In the genomic region with DNA sequence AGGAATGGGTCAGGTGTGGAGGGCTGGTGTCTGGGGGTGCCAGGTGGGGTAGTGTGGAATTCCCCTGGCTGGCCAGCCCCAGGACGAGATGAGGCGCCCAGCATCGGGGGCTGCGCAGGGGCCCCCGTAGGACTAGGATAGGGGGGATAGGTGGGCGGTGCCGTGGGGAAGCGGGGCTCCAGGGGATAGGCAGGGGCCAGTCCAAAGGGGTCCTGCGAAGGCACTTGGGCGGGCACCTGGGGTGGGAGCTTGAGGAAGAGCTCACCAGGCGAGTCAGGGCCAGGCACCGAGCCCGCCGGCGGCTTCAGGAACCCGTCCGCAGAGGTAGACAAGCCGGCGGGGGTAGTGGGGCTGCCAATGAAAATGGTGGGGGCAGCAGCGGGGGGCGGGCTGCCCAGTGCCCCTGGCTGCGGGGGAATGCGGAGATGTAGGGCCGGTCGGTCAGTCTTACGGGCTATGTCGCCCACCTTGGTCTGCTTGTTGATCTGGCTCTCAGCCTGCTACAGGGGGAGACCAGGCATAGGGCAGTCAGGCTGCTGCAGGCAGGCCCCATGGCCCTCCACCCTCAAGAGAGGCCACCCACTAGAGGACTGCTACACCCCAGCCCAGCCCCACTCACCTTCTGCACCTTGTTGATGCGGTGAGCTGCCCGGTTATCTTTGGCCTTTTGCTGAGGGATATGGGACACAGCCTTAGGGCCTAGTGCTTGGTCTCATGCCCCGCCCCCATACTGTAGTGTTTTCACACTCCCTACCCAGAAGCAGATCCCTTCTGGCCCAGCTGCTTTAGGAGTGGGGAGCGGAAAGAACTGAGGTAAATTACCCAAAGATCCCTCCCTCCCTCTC, we compare ENCODE assay signal across 16 cellular contexts. TPM values are rescaled to one million over a fixed set of nuclear protein-coding genes. Genes with fewer than 3 reads are reported as not detected.
DNase-seq lines count a peak whose midpoint lies in the region; ATAC-seq and TF ChIP-seq lines count a peak whose summit lies in the region.
"Had no signal": no experiment of that assay in that cellular context is flagged by ENCODE, and none has a peak within 500 bp of the region (broad histone marks: within the 10 kb centered on the region; RNA-seq: fewer than 3 reads in every experiment).

No MANE protein-coding gene starts in this region.

- H3K4me1 ChIP-seq in GM23338 (ENCODE audit: insufficient read depth) = no peaks in the 10 kb centered on the region
- H3K4me1 ChIP-seq: BLaER1 treated with 17β-estradiol and CSF1 and Interleukin-3, amounts not matched to agents 10 nM and 100 nM had no signal

- H4K20me1 ChIP-seq in GM23338 (replicated peaks; ENCODE audit: insufficient read depth) = peaks cover 20% of the 10 kb centered on the region

- TF ChIP-seq CTCF in neural crest cell (conservative IDR thresholded peaks at IDR 0.05) (no peak), GM23338 (conservative IDR thresholded peaks at IDR 0.05; ENCODE audit: low read depth in 2 of 2) (no peak)

- H3K27ac ChIP-seq in GM23338 (ENCODE audit: low read depth) = no peak overlapping the region
- H3K27ac ChIP-seq: BLaER1 treated with 17β-estradiol and CSF1 and Interleukin-3, amounts not matched to agents 10 nM and 100 nM had no signal

- H3K4me1 Mint-ChIP-seq in stimulated activated naive CD8-positive, alpha-beta T cell treated with anti-CD3 and anti-CD28 coated beads, Interleukin-15, amount 100 ng/mL, for 72 hours = peaks cover 10% of the 10 kb centered on the region
- H3K4me1 Mint-ChIP-seq in T-helper 17 cell = peaks cover 8% of the 10 kb centered on the region
- H3K4me1 Mint-ChIP-seq in neural crest cell = no peaks in the 10 kb centered on the region
- H3K4me1 Mint-ChIP-seq in GM23338 = no peaks in the 10 kb centered on the region; the same call in 2 of the 3 replicates

- no peak for DNase-seq in stimulated activated naive CD8-positive, alpha-beta T cell treated with anti-CD3 and anti-CD28 coated beads, Interleukin-15, amount 100 ng/mL, for 72 hours
- no peak for DNase-seq in stimulated activated naive CD8-positive, alpha-beta T cell treated with anti-CD3 and anti-CD28 coated beads, Interleukin-15, Interleukin-2, amounts not matched to agents 100 U/mL and 50 U/mL, for 24 hours
- DNase-seq in T-helper 17 cell (no peak), neural crest cell (ENCODE audit: low read depth, low spot score) (no peak), 8988T (no peak), GM23338 (ENCODE audit: low spot score) (no peak), epidermal melanocyte (ENCODE audit: insufficient read length, low spot score) (no peak)
- DNase-seq: CD8-positive, alpha-beta memory T cell; DMS53; EL; MG63; NCI-H1048; NCI-H1436 treated with DMSO at 0.1 percent for 48 hours; NCI-H2081 had no signal

- no peak overlapping the region for H3K4me3 ChIP-seq in GM23338
- H3K4me3 ChIP-seq: BLaER1 treated with 17β-estradiol and CSF1 and Interleukin-3, amounts not matched to agents 10 nM and 100 nM; MG63 had no signal

- H3K4me3 Mint-ChIP-seq in stimulated activated naive CD8-positive, alpha-beta T cell treated with anti-CD3 and anti-CD28 coated beads, Interleukin-15, amount 100 ng/mL, for 72 hours = no peak overlapping the region
- H3K4me3 Mint-ChIP-seq in T-helper 17 cell (no peak overlapping the region), neural crest cell (no peak overlapping the region), GM23338 (no peak overlapping the region)
- H3K4me3 Mint-ChIP-seq: CD8-positive, alpha-beta memory T cell had no signal

- H3K27me3 ChIP-seq in GM23338 (ENCODE audit: insufficient read depth) = no peaks in the 10 kb centered on the region
- H3K27me3 ChIP-seq: BLaER1 treated with 17β-estradiol and CSF1 and Interleukin-3, amounts not matched to agents 10 nM and 100 nM; MG63 had no signal

- peaks cover 33% of the 10 kb centered on the region for H3K36me3 ChIP-seq in GM23338 (ENCODE audit: insufficient read depth)

- no peak overlapping the region for H3K27ac Mint-ChIP-seq in stimulated activated naive CD8-positive, alpha-beta T cell treated with anti-CD3 and anti-CD28 coated beads, Interleukin-15, amount 100 ng/mL, for 72 hours
- peak overlapping the region; percentile 68 for H3K27ac Mint-ChIP-seq in T-helper 17 cell
- peak overlapping the region; percentile 67 for H3K27ac Mint-ChIP-seq in neural crest cell (ENCODE audit: unreplicated experiment)
- H3K27ac Mint-ChIP-seq in GM23338 = no peak overlapping the region

- no peaks in the 10 kb centered on the region for H3K9me3 Mint-ChIP-seq in stimulated activated naive CD8-positive, alpha-beta T cell treated with anti-CD3 and anti-CD28 coated beads, Interleukin-15, amount 100 ng/mL, for 72 hours
- H3K9me3 Mint-ChIP-seq in neural crest cell (no peaks in the 10 kb centered on the region), GM23338 (no peaks in the 10 kb centered on the region)
- H3K9me3 Mint-ChIP-seq: CD8-positive, alpha-beta memory T cell had no signal

- no peaks in the 10 kb centered on the region for H3K27me3 Mint-ChIP-seq in stimulated activated naive CD8-positive, alpha-beta T cell treated with anti-CD3 and anti-CD28 coated beads, Interleukin-15, amount 100 ng/mL, for 72 hours
- no peaks in the 10 kb centered on the region for H3K27me3 Mint-ChIP-seq in T-helper 17 cell
- no peaks in the 10 kb centered on the region for H3K27me3 Mint-ChIP-seq in neural crest cell (ENCODE audit: low read depth)
- H3K27me3 Mint-ChIP-seq in GM23338 (ENCODE audit: insufficient read depth, low read depth, poor library complexity) = peaks cover 10% of the 10 kb centered on the region
- H3K27me3 Mint-ChIP-seq: CD8-positive, alpha-beta memory T cell had no signal

- no peaks in the 10 kb centered on the region for H3K9me2 ChIP-seq in GM23338 (ENCODE audit: insufficient read depth)

- no peak overlapping the region for H3K4me2 ChIP-seq in GM23338
- H3K4me2 ChIP-seq: BLaER1 treated with 17β-estradiol and CSF1 and Interleukin-3, amounts not matched to agents 10 nM and 100 nM had no signal

- H2AFZ ChIP-seq in GM23338 = no peak overlapping the region

- H3K79me2 ChIP-seq in GM23338 (replicated peaks; ENCODE audit: insufficient read depth) = no peaks in the 10 kb centered on the region

- H3K9me3 ChIP-seq in T-helper 17 cell (ENCODE audit: control insufficient read depth, low read length, poor library complexity, severe bottlenecking) = no peaks in the 10 kb centered on the region
- H3K9me3 ChIP-seq: BLaER1 treated with 17β-estradiol and CSF1 and Interleukin-3, amounts not matched to agents 10 nM and 100 nM; MG63 had no signal

- ATAC-seq in stimulated activated naive CD8-positive, alpha-beta T cell treated with anti-CD3 and anti-CD28 coated beads, Interleukin-15, amount 100 ng/mL, for 72 hours = peak; percentile 31
- ATAC-seq in stimulated activated naive CD8-positive, alpha-beta T cell treated with anti-CD3 and anti-CD28 coated beads, Interleukin-15, Interleukin-2, amounts not matched to agents 100 U/mL and 50 U/mL, for 24 hours = no peak
- no peak for ATAC-seq in T-helper 17 cell
- ATAC-seq in HG02798 (IDR thresholded peaks at IDR 0.05; ENCODE audit: poor library complexity, unreplicated experiment) = no peak
- ATAC-seq in GM23338 = no peak

- H3F3A ChIP-seq in GM23338 (replicated peaks; ENCODE audit: low read depth) = no peaks in the 10 kb centered on the region

- H3K36me3 Mint-ChIP-seq in T-helper 17 cell (ENCODE audit: low read depth) (peaks cover 9% of the 10 kb centered on the region), neural crest cell (ENCODE audit: low read depth) (peaks cover 14% of the 10 kb centered on the region), GM23338 (ENCODE audit: low read depth) (peaks cover 90% of the 10 kb centered on the region)

TF ChIP-seq in GM23338, 12 proteins besides CTCF, POLR2A, EP300 and RAD21 (continues in another document):
- TF ChIP-seq CREB1 (CRISPR knock-in tag; IDR thresholded peaks at IDR 0.05; ENCODE audit: low read depth) = no peak
- TF ChIP-seq ZNF114 (CRISPR knock-in tag; IDR thresholded peaks at IDR 0.05) = no peak
- no peak for TF ChIP-seq POLR2AphosphoS5 (IDR thresholded peaks at IDR 0.05; ENCODE audit: low read depth)
- TF ChIP-seq, protein P1, sequence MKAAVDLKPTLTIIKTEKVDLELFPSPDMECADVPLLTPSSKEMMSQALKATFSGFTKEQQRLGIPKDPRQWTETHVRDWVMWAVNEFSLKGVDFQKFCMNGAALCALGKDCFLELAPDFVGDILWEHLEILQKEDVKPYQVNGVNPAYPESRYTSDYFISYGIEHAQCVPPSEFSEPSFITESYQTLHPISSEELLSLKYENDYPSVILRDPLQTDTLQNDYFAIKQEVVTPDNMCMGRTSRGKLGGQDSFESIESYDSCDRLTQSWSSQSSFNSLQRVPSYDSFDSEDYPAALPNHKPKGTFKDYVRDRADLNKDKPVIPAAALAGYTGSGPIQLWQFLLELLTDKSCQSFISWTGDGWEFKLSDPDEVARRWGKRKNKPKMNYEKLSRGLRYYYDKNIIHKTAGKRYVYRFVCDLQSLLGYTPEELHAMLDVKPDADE (IDR thresholded peaks at IDR 0.05) = no peak

RNA-seq across cellular contexts. Expression of a gene that starts 19.3 kb away (rescaled TPM):
- total RNA-seq in T-helper 17 cell (100 to 1,000 TPM; 137 to 139 TPM), neural crest cell (99.8 and 107 TPM in 2 replicates)
- 86.1 and 120 TPM in 2 replicates for total RNA-seq in GM23338 (2014; rRNA removed; shearing (Covaris generic))
- 17.6 and 18.3 TPM in 2 replicates for polyA plus RNA-seq in GM23338 (2016; fragmentation: Nextera tagmentation; extraction: Ambion mirVana)

RNA-seq across cellular contexts. Expression of a gene that starts 22.7 kb away (rescaled TPM):
- total RNA-seq in T-helper 17 cell (10 to 100 TPM; 41.4 to 47.7 TPM), neural crest cell (58.5 and 61.9 TPM in 2 replicates)
- total RNA-seq in GM23338 (2014; rRNA removed; shearing (Covaris generic)) = 27.2 and 35.4 TPM in 2 replicates
- 19.1 and 19.9 TPM in 2 replicates for polyA plus RNA-seq in GM23338 (2016; fragmentation: Nextera tagmentation; extraction: Ambion mirVana)

RNA-seq across cellular contexts. Expression of a gene that starts 28.5 kb away (rescaled TPM):
- 1 to 10 TPM; 7.9 to 8.1 TPM for total RNA-seq in T-helper 17 cell
- 1.2 and 2.1 TPM in 2 replicates for total RNA-seq in neural crest cell
- 6.7 and 11.8 TPM in 2 replicates for total RNA-seq in GM23338 (2014; rRNA removed; shearing (Covaris generic))
- polyA plus RNA-seq in GM23338 (2016; fragmentation: Nextera tagmentation; extraction: Ambion mirVana) = 9.4 and 10.7 TPM in 2 replicates

RNA-seq across cellular contexts. Expression of a gene that starts 42.1 kb away (rescaled TPM):
- total RNA-seq in T-helper 17 cell (under 1 TPM; 0.62 to 0.70 TPM), neural crest cell (0.51 and 0.64 TPM in 2 replicates)
- total RNA-seq in GM23338 (2014; rRNA removed; shearing (Covaris generic)) = 0.04 and 0.10 TPM in 2 replicates
- 0.12 TPM in 1 of 2 replicates, not detected in the other for polyA plus RNA-seq in GM23338 (2016; fragmentation: Nextera tagmentation; extraction: Ambion mirVana)
- polyA plus RNA-seq: CD8-positive, alpha-beta memory T cell had no signal

RNA-seq across cellular contexts. Expression of a gene that starts 53.3 kb away (rescaled TPM):
- total RNA-seq in T-helper 17 cell (under 1 TPM; 0.17 to 0.44 TPM), neural crest cell (1.5 TPM in 2 replicates)
- total RNA-seq in GM23338 (2014; rRNA removed; shearing (Covaris generic)) = not detected in 2 replicates
- 0.09 TPM in 1 of 2 replicates, not detected in the other for polyA plus RNA-seq in GM23338 (2016; fragmentation: Nextera tagmentation; extraction: Ambion mirVana)
- polyA plus RNA-seq: CD8-positive, alpha-beta memory T cell had no signal

Comparison
In these comparisons a context has a peak if more than half of its experiments do, and no peak if none do; other contexts are left out.
1. H3K27ac Mint-ChIP-seq: peak in T-helper 17 cell (single experiment) and neural crest cell (single experiment); none in stimulated activated naive CD8-positive, alpha-beta T cell treated with anti-CD3 and anti-CD28 coated beads, Interleukin-15, amount 100 ng/mL, for 72 hours (0 of 2) and GM23338 (single experiment).